Comparison of ENCODE assay signal across 1 cellular context in genomic region chr11:65489061-65489705, GRCh38.
TF ChIP-seq lines count a peak whose summit lies in the region.

No MANE protein-coding gene starts in this region.

TF ChIP-seq in WTC11, 78 proteins besides CTCF, POLR2A, EP300 and RAD21 (continued from another document):
- TF ChIP-seq, protein P1, sequence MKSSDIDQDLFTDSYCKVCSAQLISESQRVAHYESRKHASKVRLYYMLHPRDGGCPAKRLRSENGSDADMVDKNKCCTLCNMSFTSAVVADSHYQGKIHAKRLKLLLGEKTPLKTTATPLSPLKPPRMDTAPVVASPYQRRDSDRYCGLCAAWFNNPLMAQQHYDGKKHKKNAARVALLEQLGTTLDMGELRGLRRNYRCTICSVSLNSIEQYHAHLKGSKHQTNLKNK (CRISPR knock-in tag; IDR thresholded peaks at IDR 0.05): no peak
- no peak for TF ChIP-seq ZNF416 (CRISPR knock-in tag; IDR thresholded peaks at IDR 0.05)
- no peak for TF ChIP-seq FOXP1 (CRISPR knock-in tag; IDR thresholded peaks at IDR 0.05; ENCODE audit: borderline replicate concordance)
- no peak for TF ChIP-seq ATF1 (CRISPR knock-in tag; IDR thresholded peaks at IDR 0.05)
